1 cellular context compared by ENCODE assay signal in genomic region chr5:89069591-89069990, GRCh38.
TF ChIP-seq lines count a peak whose summit lies in the region.

No MANE protein-coding gene starts in this region.

TF ChIP-seq in K562, 482 proteins besides CTCF, POLR2A, EP300 and RAD21 (continued from another document and continues in another):
- peak; percentile 82 for TF ChIP-seq ZNF592 (IDR thresholded peaks at IDR 0.05)
- peak; percentile 68; the same call in 1 of the 2 replicates for TF ChIP-seq EHMT2 (IDR thresholded peaks at IDR 0.05)
- TF ChIP-seq ZNF696 (CRISPR knock-in tag; conservative IDR thresholded peaks at IDR 0.05): no peak
- TF ChIP-seq MEIS2 (IDR thresholded peaks at IDR 0.05; ENCODE audit: partially characterized antibody): peak; percentile 92
- TF ChIP-seq LARP7 (IDR thresholded peaks at IDR 0.05): no peak
- peak in 1 of 2 experiments; percentile 39; a peak in 1 of 4 replicates for TF ChIP-seq HDAC1 (IDR thresholded peaks at IDR 0.05)
- TF ChIP-seq NCOR1 (IDR thresholded peaks at IDR 0.05): peak; percentile 57
- TF ChIP-seq CBFA2T3 (IDR thresholded peaks at IDR 0.05): peak; percentile 86
- no peak for TF ChIP-seq NR4A1 (CRISPR knock-in tag; IDR thresholded peaks at IDR 0.05)
- TF ChIP-seq NR4A1 (tag; IDR thresholded peaks at IDR 0.05): no peak
- TF ChIP-seq POLR3G (IDR thresholded peaks at IDR 0.05; ENCODE audit: extremely low read depth, insufficient read length, insufficient replicate concordance): no peak
- TF ChIP-seq CTBP1 (IDR thresholded peaks at IDR 0.05; ENCODE audit: borderline replicate concordance): peak; percentile 56; the same call in 1 of the 2 replicates
- TF ChIP-seq CBFB (CRISPR knock-in tag; IDR thresholded peaks at IDR 0.05): no peak
- 0 out of 4 replicates have a peak, but pooled peaks of 1 of the 2 experiments have one; percentile 49 for TF ChIP-seq ARNT (IDR thresholded peaks at IDR 0.05)
- TF ChIP-seq SMARCA4 (IDR thresholded peaks at IDR 0.05): peak; percentile 76
- peak in 1 of 2 experiments; percentile 68; a peak in 1 of 4 replicates for TF ChIP-seq RCOR1 (IDR thresholded peaks at IDR 0.05; ENCODE audit: borderline replicate concordance in 1 of 2, low read depth in 2 of 2, low read length in 2 of 2)
- TF ChIP-seq ZBTB33 (CRISPR knock-in tag; IDR thresholded peaks at IDR 0.05): no peak
- no peak for TF ChIP-seq ZNF780A (CRISPR knock-in tag; IDR thresholded peaks at IDR 0.05)
- TF ChIP-seq PML (IDR thresholded peaks at IDR 0.05; ENCODE audit: low read length): peak; percentile 56; the same call in 1 of the 2 replicates
- TF ChIP-seq ZNF316 (IDR thresholded peaks at IDR 0.05): no peak
- peak; percentile 67 for TF ChIP-seq KLF16 (IDR thresholded peaks at IDR 0.05)
- no peak; the same call in 1 of the 2 replicates for TF ChIP-seq MTA3 (IDR thresholded peaks at IDR 0.05; ENCODE audit: borderline replicate concordance)
- peak; percentile 49 to 61; a peak in 2 of 4 replicates for TF ChIP-seq TRIM24 (IDR thresholded peaks at IDR 0.05)
- peak; percentile 50; the same call in 1 of the 2 replicates for TF ChIP-seq SOX6 (IDR thresholded peaks at IDR 0.05)
- TF ChIP-seq SIX5 (IDR thresholded peaks at IDR 0.05; ENCODE audit: borderline replicate concordance in 1 of 2, insufficient read depth in 1 of 2, low read depth in 1 of 2, low read length in 2 of 2): no peak
- peak in 1 of 2 experiments; percentile 47; a peak in 1 of 3 replicates for TF ChIP-seq CBX3 (IDR thresholded peaks at IDR 0.05; ENCODE audit: borderline replicate concordance in 1 of 2, low read length in 2 of 2)
- TF ChIP-seq CBFA2T2 (conservative IDR thresholded peaks at IDR 0.05): peak; percentile 67
- TF ChIP-seq MLLT1 (IDR thresholded peaks at IDR 0.05): 0 out of 4 replicates have a peak, but pooled peaks of 1 of the 2 experiments have one; percentile 37
- TF ChIP-seq PRMT5 (CRISPR knock-in tag; IDR thresholded peaks at IDR 0.05): no peak
- TF ChIP-seq MBD2 (IDR thresholded peaks at IDR 0.05; ENCODE audit: borderline replicate concordance, low read depth): no peak
- no peak for TF ChIP-seq ATF3 (IDR thresholded peaks at IDR 0.05)
- no peak for TF ChIP-seq ATF3 (CRISPR knock-in tag; conservative IDR thresholded peaks at IDR 0.05)
- TF ChIP-seq HDAC2 (IDR thresholded peaks at IDR 0.05): peak; percentile 27; the same call in 1 of the 2 replicates
- no peak for TF ChIP-seq SETDB1 (IDR thresholded peaks at IDR 0.05; ENCODE audit: low read length)
- peak; percentile 37 for TF ChIP-seq CEBPB (tag; IDR thresholded peaks at IDR 0.05)
- no peak for TF ChIP-seq GTF2E2 (tag; IDR thresholded peaks at IDR 0.05)
- no peak for TF ChIP-seq PBX2 (CRISPR knock-in tag; IDR thresholded peaks at IDR 0.05; ENCODE audit: low read depth)
- TF ChIP-seq PBX2 (tag; conservative IDR thresholded peaks at IDR 0.05; ENCODE audit: low read depth): peak; percentile 78
- peak; percentile 43; the same call in 1 of the 2 replicates for TF ChIP-seq CC2D1A (IDR thresholded peaks at IDR 0.05)
- no peak for TF ChIP-seq HIVEP1 (CRISPR knock-in tag; IDR thresholded peaks at IDR 0.05)
- TF ChIP-seq ZNF395 (CRISPR knock-in tag; IDR thresholded peaks at IDR 0.05): peak; percentile 39; the same call in 1 of the 2 replicates
- TF ChIP-seq POLR2AphosphoS5 (IDR thresholded peaks at IDR 0.05; ENCODE audit: control insufficient read depth, insufficient read depth, low read depth, low read length): peak; percentile 53; the same call in 1 of the 2 replicates
- peak; percentile 56 for TF ChIP-seq GATA2 (CRISPR knock-in tag; IDR thresholded peaks at IDR 0.05)
- TF ChIP-seq HMBOX1 (IDR thresholded peaks at IDR 0.05): peak; percentile 80
- TF ChIP-seq MECOM (CRISPR knock-in tag; IDR thresholded peaks at IDR 0.05): 0 out of 2 replicates have a peak, but pooled peaks have one; percentile 15
- TF ChIP-seq GATAD2B (IDR thresholded peaks at IDR 0.05; ENCODE audit: borderline replicate concordance): no peak
- TF ChIP-seq UBTF (IDR thresholded peaks at IDR 0.05; ENCODE audit: borderline replicate concordance in 1 of 2, low read depth in 2 of 2, low read length in 2 of 2): no peak
- peak; percentile 64; the same call in 1 of the 2 replicates for TF ChIP-seq CREB3L1 (IDR thresholded peaks at IDR 0.05; ENCODE audit: borderline replicate concordance, low read depth)
- TF ChIP-seq TAL1 (IDR thresholded peaks at IDR 0.05): peak; percentile 55
- no peak for TF ChIP-seq DDX20 (tag; IDR thresholded peaks at IDR 0.05; ENCODE audit: low read depth)
